In the genomic region with DNA sequence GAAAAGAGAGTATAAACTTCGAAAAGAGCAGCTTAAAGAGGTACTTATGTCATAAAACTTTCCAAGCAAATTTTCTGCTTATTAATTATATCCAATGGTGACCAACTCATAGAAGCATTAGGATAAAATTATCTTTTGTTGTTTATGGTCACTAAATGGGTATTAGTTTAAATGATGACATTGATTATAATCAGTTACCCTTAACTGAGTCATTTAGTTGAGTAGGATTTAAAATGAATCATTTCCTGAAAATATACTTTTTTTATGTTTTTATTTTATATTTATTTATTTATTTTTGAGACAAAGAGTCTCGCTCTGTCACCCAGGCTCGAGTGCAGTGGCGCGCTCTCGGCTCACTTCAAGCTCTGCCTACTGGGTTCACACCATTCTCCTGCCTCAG, we compare ENCODE assay signal across 22 cellular contexts.
"Had no signal": no experiment of that assay in that cellular context is flagged by ENCODE, and none has a peak within 500 bp of the region (broad histone marks: within the 10 kb centered on the region; RNA-seq: fewer than 3 reads in every experiment).

No MANE protein-coding gene starts in this region.

- H3K27me3 ChIP-seq: SJCRH30 had no signal

- H3K4me3 ChIP-seq: K562, SJCRH30 had no signal

- H3K9me3 Mint-ChIP-seq: IgD-negative memory B cell had no signal

- H3K4me2 ChIP-seq: KMS-11 had no signal

- H3K9ac ChIP-seq: KMS-11 had no signal

- H3K27ac ChIP-seq: HL-60, KMS-11, RWPE1, SJCRH30 had no signal

- H3K9me3 ChIP-seq: SJCRH30 had no signal

- DNase-seq: Kasumi-1, MM.1S, NCI-H1092 treated with DMSO at 0.1 percent for 48 hours, NCI-H1436, NCI-H187, NCI-H2029, NCI-H2081 treated with DMSO at 0.1 percent for 48 hours, NCI-H2171, NCI-H226, NCI-H446, NCI-H510A, NCI-H524 treated with DMSO at 0.1 percent for 48 hours, NCI-H69, NCI-H774, SHP77, SJCRH30 had no signal

- H3K27me3 Mint-ChIP-seq: IgD-negative memory B cell had no signal

- H3K4me3 Mint-ChIP-seq: IgD-negative memory B cell had no signal

- ATAC-seq: K562, SK-N-SH treated with all-trans-retinoic acid at 6 μM for 48 hours had no signal
